ENCODE assay signal across 21 cellular contexts in genomic region chr1:86854352-86854751, GRCh38. TPM values are rescaled to one million over a fixed set of nuclear protein-coding genes. Genes with fewer than 3 reads are reported as not detected.
DNase-seq lines count a peak whose midpoint lies in the region; ATAC-seq, FAIRE-seq and TF ChIP-seq lines count a peak whose summit lies in the region.
"Had no signal": no experiment of that assay in that cellular context is flagged by ENCODE, and none has a peak within 500 bp of the region (broad histone marks: within the 10 kb centered on the region; RNA-seq: fewer than 3 reads in every experiment).

No MANE protein-coding gene starts in this region.

- 0 out of 2 replicates have a peak, but pooled peaks cover 3% of the 10 kb centered on the region for H3K4me1 ChIP-seq in Karpas-422 (ENCODE audit: low read length)
- no peaks in the 10 kb centered on the region for H3K4me1 ChIP-seq in K562 (replicated peaks in 1 of 2; ENCODE audit: control insufficient read depth in 2 of 2, insufficient read depth in 2 of 2, low read length in 2 of 2)

- H2AFZ ChIP-seq in Karpas-422 (ENCODE audit: low read length): no peak overlapping the region
- no peak overlapping the region for H2AFZ ChIP-seq in K562 (ENCODE audit: low read depth, low read length)
- H2AFZ ChIP-seq: GM23248 had no signal

- intact Hi-C loops in K562 (cut with micrococcal nuclease): no loop called here

- H3K79me2 ChIP-seq in Karpas-422 (ENCODE audit: low read length) (no peaks in the 10 kb centered on the region), K562 (ENCODE audit: control insufficient read depth, insufficient read depth, low read length) (no peaks in the 10 kb centered on the region)

- no peak overlapping the region for H3K9ac ChIP-seq in Karpas-422 (ENCODE audit: low read length)
- no peak overlapping the region for H3K9ac ChIP-seq in K562 (ENCODE audit: insufficient read depth in 1 of 2, low read depth in 2 of 2, low read length in 2 of 2)
- H3K9ac ChIP-seq: GM23248 had no signal

- BruUV-seq in K562 (replicated peaks; lab: Mats Ljungman, UMichigan): no TSS peak

- no peak for FAIRE-seq in K562 (lab: Jason Lieb, UNC)
- FAIRE-seq: A204.1, G401.6, GM12892, H1 had no signal

- H3K9me1 ChIP-seq in K562 (ENCODE audit: control insufficient read depth, insufficient read depth, low read length): no peaks in the 10 kb centered on the region

- no peak overlapping the region for H3K4me3 ChIP-seq in Karpas-422 (ENCODE audit: low read length)
- no peak overlapping the region for H3K4me3 ChIP-seq in K562
- H3K4me3 ChIP-seq: GM23248 had no signal

- no peak overlapping the region for H3K4me2 ChIP-seq in Karpas-422 (ENCODE audit: low read depth, low read length, poor library complexity, severe bottlenecking)
- H3K4me2 ChIP-seq in K562 (ENCODE audit: insufficient read depth, low read length): no peak overlapping the region

- H3K9me3 ChIP-seq in Karpas-422 (ENCODE audit: low read length) (no peaks in the 10 kb centered on the region), K562 (replicated peaks; ENCODE audit: control insufficient read depth, insufficient read depth, low read depth, low read length) (no peaks in the 10 kb centered on the region)

- no peak for TF ChIP-seq RAD21 in K562 (CRISPR knock-in tag; conservative IDR thresholded peaks at IDR 0.05 in 1 of 2, IDR thresholded peaks at IDR 0.05 in 1 of 2)

- no peaks in the 10 kb centered on the region for H4K20me1 ChIP-seq in Karpas-422 (ENCODE audit: insufficient read depth, low read depth, low read length)
- no peaks in the 10 kb centered on the region for H4K20me1 ChIP-seq in K562 (replicated peaks; ENCODE audit: control insufficient read depth, insufficient read depth, low read length)

- POLR2A ChIA-PET in K562 (lab: Yijun Ruan, JAX): no interaction called here

- WGBS in K562 (ENCODE audit: insufficient coverage, low coverage, missing lambda C conversion rate): 61% methylated on average over 3 of the region's 3 CpGs

- peak; percentile 49; the same call in 2 of the 3 replicates for ATAC-seq in K562
- no peak for ATAC-seq in GM21786 (IDR thresholded peaks at IDR 0.05; ENCODE audit: unreplicated experiment)

- no peak for TF ChIP-seq CTCF in K562 (IDR thresholded peaks at IDR 0.05 in 2 of 3, conservative IDR thresholded peaks at IDR 0.05 in 1 of 3; ENCODE audit: insufficient read depth in 2 of 3, low read depth in 1 of 3, low read length in 3 of 3)

- H3K27me3 ChIP-seq in Karpas-422 (ENCODE audit: low read length) (no peaks in the 10 kb centered on the region), K562 (ENCODE audit: control insufficient read depth in 2 of 2, insufficient read depth in 2 of 2, low read length in 2 of 2) (no peaks in the 10 kb centered on the region)

- peak; percentile 41 for DNase-seq in NCI-H82 (lab: John Stamatoyannopoulos, UW)
- no peak for DNase-seq in NCI-H82 treated with DMSO at 0.1 percent for 48 hours (lab: John Stamatoyannopoulos, UW; ENCODE audit: unreplicated experiment)
- DNase-seq in Karpas-422: peak; percentile 38
- peak in 1 of 4 experiments; percentile 8 for DNase-seq in K562 (ENCODE audit: extremely low read depth in 1 of 4, low spot score in 3 of 4)
- no peak for DNase-seq in activated CD4-positive, CD25-positive, alpha-beta regulatory T cell (lab: John Stamatoyannopoulos, UW)
- DNase-seq in activated CD8-positive, alpha-beta memory T cell treated with anti-CD3 and anti-CD28 coated beads for 24 hours: no peak
- DNase-seq: C1 segment of cervical spinal cord; Calu3; CD4-positive, alpha-beta memory T cell; COR-L47; DND-41; GM23248; H7; HCEC 1CT had no signal

- H3K36me3 ChIP-seq in Karpas-422 (ENCODE audit: insufficient read depth, low read length) (no peaks in the 10 kb centered on the region), K562 (ENCODE audit: control insufficient read depth, insufficient read depth, low read length) (no peaks in the 10 kb centered on the region)

- TF ChIP-seq EP300 in K562 (IDR thresholded peaks at IDR 0.05; ENCODE audit: low read length): no peak

- H3K27ac ChIP-seq in Karpas-422 (ENCODE audit: low read length): no peak overlapping the region
- no peak overlapping the region for H3K27ac ChIP-seq in K562 (ENCODE audit: extremely low read depth, low read depth, low read length)
- H3K27ac ChIP-seq: 22Rv1, GM23248 had no signal

- no peak for TF ChIP-seq POLR2A in K562 (conservative IDR thresholded peaks at IDR 0.05)

- CTCF ChIA-PET in K562 (lab: Yijun Ruan, JAX; ENCODE audit: low intra/inter-chr PET ratio): no interaction called here

- in situ Hi-C loops in K562 (cut with MboI): no loop called here

- no peaks in the 10 kb centered on the region for H3K9me2 ChIP-seq in Karpas-422 (replicated peaks; ENCODE audit: insufficient read depth, low read length)

TF ChIP-seq in PFSK-1, 5 proteins besides CTCF, POLR2A, EP300 and RAD21 (continues in another document):
- TF ChIP-seq, protein P1, sequence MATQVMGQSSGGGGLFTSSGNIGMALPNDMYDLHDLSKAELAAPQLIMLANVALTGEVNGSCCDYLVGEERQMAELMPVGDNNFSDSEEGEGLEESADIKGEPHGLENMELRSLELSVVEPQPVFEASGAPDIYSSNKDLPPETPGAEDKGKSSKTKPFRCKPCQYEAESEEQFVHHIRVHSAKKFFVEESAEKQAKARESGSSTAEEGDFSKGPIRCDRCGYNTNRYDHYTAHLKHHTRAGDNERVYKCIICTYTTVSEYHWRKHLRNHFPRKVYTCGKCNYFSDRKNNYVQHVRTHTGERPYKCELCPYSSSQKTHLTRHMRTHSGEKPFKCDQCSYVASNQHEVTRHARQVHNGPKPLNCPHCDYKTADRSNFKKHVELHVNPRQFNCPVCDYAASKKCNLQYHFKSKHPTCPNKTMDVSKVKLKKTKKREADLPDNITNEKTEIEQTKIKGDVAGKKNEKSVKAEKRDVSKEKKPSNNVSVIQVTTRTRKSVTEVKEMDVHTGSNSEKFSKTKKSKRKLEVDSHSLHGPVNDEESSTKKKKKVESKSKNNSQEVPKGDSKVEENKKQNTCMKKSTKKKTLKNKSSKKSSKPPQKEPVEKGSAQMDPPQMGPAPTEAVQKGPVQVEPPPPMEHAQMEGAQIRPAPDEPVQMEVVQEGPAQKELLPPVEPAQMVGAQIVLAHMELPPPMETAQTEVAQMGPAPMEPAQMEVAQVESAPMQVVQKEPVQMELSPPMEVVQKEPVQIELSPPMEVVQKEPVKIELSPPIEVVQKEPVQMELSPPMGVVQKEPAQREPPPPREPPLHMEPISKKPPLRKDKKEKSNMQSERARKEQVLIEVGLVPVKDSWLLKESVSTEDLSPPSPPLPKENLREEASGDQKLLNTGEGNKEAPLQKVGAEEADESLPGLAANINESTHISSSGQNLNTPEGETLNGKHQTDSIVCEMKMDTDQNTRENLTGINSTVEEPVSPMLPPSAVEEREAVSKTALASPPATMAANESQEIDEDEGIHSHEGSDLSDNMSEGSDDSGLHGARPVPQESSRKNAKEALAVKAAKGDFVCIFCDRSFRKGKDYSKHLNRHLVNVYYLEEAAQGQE (IDR thresholded peaks at IDR 0.05; ENCODE audit: insufficient read depth in 1 of 2, low read depth in 2 of 2, low read length in 2 of 2): no peak

TF ChIP-seq in K562, 482 proteins besides CTCF, POLR2A, EP300 and RAD21 (continues in another document):
- peak; percentile 13; the same call in 1 of the 2 replicates for TF ChIP-seq CBFA2T3 (IDR thresholded peaks at IDR 0.05)
- TF ChIP-seq MEIS2 (IDR thresholded peaks at IDR 0.05; ENCODE audit: partially characterized antibody): peak; percentile 58
- TF ChIP-seq TAF9B (IDR thresholded peaks at IDR 0.05; ENCODE audit: partially characterized antibody): peak; percentile 48
- TF ChIP-seq TFAP4 (CRISPR knock-in tag; IDR thresholded peaks at IDR 0.05; ENCODE audit: borderline replicate concordance): peak; percentile 46
- no peak for TF ChIP-seq ZBTB12 (CRISPR knock-in tag; IDR thresholded peaks at IDR 0.05)

RNA-seq across cellular contexts. Expression of gene SELENOF, which starts 59.6 kb away (rescaled TPM):
- total RNA-seq in Karpas-422 (2014; rRNA removed; shearing (Covaris generic); ENCODE audit: low replicate concordance): 118 and 197 TPM in 2 replicates
- 90.1 TPM for polyA plus RNA-seq in PFSK-1 (2012; ENCODE audit: insufficient read length, low read depth)
- 56.0 and 122 TPM in 2 replicates for total RNA-seq in K562 (2011; cell fraction: chromatin; rRNA removed; ENCODE audit: low replicate concordance)
- total RNA-seq in K562 (2011; cell fraction: nucleolus; rRNA removed): 99.4 and 103 TPM in 2 replicates
- total RNA-seq in K562 (2011; cell fraction: nucleoplasm; rRNA removed): 149 and 217 TPM in 2 replicates
- 108 and 115 TPM in 2 replicates for total RNA-seq in K562 (2014; rRNA removed)
- total RNA-seq in K562 (2014; rRNA removed; fragmentation: Illumina TruSeq; extraction: Trizol): 194 and 221 TPM in 2 replicates
- total RNA-seq in K562 (2015; rRNA removed; fragmentation: Illumina TruSeq; extraction: Trizol): 155 and 176 TPM in 2 replicates
- 197 and 201 TPM in 2 replicates for total RNA-seq in K562 (2021)
- polyA plus RNA-seq in K562 (2011; rRNA removed): 225 and 296 TPM in 2 replicates
- 52.1 and 125 TPM in 2 replicates for polyA plus RNA-seq in K562 (2011; cell fraction: cytosol; rRNA removed)
- 24.6 and 56.3 TPM in 2 replicates for polyA plus RNA-seq in K562 (2011; cell fraction: nucleus; rRNA removed)
- polyA plus RNA-seq in K562 (2012): 206 and 229 TPM in 2 replicates
- 256 and 320 TPM in 2 replicates for polyA plus RNA-seq in K562 (2014; fragmentation: Illumina TruSeq; extraction: Trizol)
- polyA plus RNA-seq in K562 (2014; fragmentation: Nextera tagmentation; extraction: Ambion mirVana): 100 to 1,000 TPM; 371 to 394 TPM
- polyA plus RNA-seq in K562 (2014; rRNA removed): 215 and 237 TPM in 2 replicates
- polyA minus RNA-seq in K562 (2011; rRNA and poly(A)+ RNA removed): 132 and 153 TPM in 2 replicates
- 40.4 and 53.3 TPM in 2 replicates for polyA minus RNA-seq in K562 (2011; cell fraction: cytosol; rRNA and poly(A)+ RNA removed)
- polyA minus RNA-seq in K562 (2011; cell fraction: nucleus; rRNA and poly(A)+ RNA removed): 29.2 and 41.3 TPM in 2 replicates

Comparison
In these comparisons a context has a peak if more than half of its experiments do, and no peak if none do; other contexts are left out.
1. DNase-seq: peak in NCI-H82 (single experiment) and Karpas-422 (single experiment); none in NCI-H82 treated with DMSO at 0.1 percent for 48 hours (single experiment), activated CD4-positive, CD25-positive, alpha-beta regulatory T cell (0 of 4) and activated CD8-positive, alpha-beta memory T cell treated with anti-CD3 and anti-CD28 coated beads for 24 hours (single experiment).